13 cellular contexts compared by ENCODE assay signal in genomic region chr2:101106453-101107181, GRCh38. TPM values are rescaled to one million over a fixed set of nuclear protein-coding genes. Genes with fewer than 3 reads are reported as not detected.
DNase-seq lines count a peak whose midpoint lies in the region; ATAC-seq, FAIRE-seq and TF ChIP-seq lines count a peak whose summit lies in the region.
"Had no signal": no experiment of that assay in that cellular context is flagged by ENCODE, and none has a peak within 500 bp of the region (broad histone marks: within the 10 kb centered on the region; RNA-seq: fewer than 3 reads in every experiment).

No MANE protein-coding gene starts in this region.

- peaks cover 29% of the 10 kb centered on the region for H3K4me1 Mint-ChIP-seq in endothelial cell (ENCODE audit: unreplicated experiment)
- H3K4me1 Mint-ChIP-seq: activated CD4-positive, alpha-beta T cell treated with anti-CD3 and anti-CD28 coated beads for 36 hours had no signal

- H3K27me3 Mint-ChIP-seq in endothelial cell (ENCODE audit: unreplicated experiment), result no peaks in the 10 kb centered on the region
- H3K27me3 Mint-ChIP-seq: activated CD4-positive, alpha-beta T cell treated with anti-CD3 and anti-CD28 coated beads for 36 hours had no signal

- no peak overlapping the region for H3K27ac Mint-ChIP-seq in endothelial cell (ENCODE audit: unreplicated experiment)
- H3K27ac Mint-ChIP-seq: activated CD4-positive, alpha-beta T cell treated with anti-CD3 and anti-CD28 coated beads for 36 hours had no signal

- RAD21 ChIA-PET in GM12878 (lab: Charles Lee; ENCODE audit: unreplicated experiment), result no interaction called here

- no peaks in the 10 kb centered on the region for H3K9me3 Mint-ChIP-seq in endothelial cell (ENCODE audit: unreplicated experiment)

- H3K9me3 ChIP-seq in A549 (peaks cover 16% of the 10 kb centered on the region), GM12878 (replicated peaks; ENCODE audit: control insufficient read depth, insufficient read depth, low read length) (no peaks in the 10 kb centered on the region; the same call in 1 of the 3 replicates), right lobe of liver (no peaks in the 10 kb centered on the region)

- H3K4me3 Mint-ChIP-seq in endothelial cell (ENCODE audit: unreplicated experiment), result no peak overlapping the region
- H3K4me3 Mint-ChIP-seq: activated CD4-positive, alpha-beta T cell treated with anti-CD3 and anti-CD28 coated beads for 36 hours had no signal

- H3K36me3 ChIP-seq in GM12878 (ENCODE audit: control insufficient read depth in 2 of 2, insufficient read depth in 2 of 2, low read length in 1 of 2) (no peaks in the 10 kb centered on the region), right lobe of liver (no peaks in the 10 kb centered on the region)

- no peak for TF ChIP-seq CTCF in A549 (IDR thresholded peaks at IDR 0.05)
- TF ChIP-seq CTCF in GM12878 (IDR thresholded peaks at IDR 0.05 in 2 of 3, conservative IDR thresholded peaks at IDR 0.05 in 1 of 3; ENCODE audit: control insufficient read depth in 2 of 3, extremely low read depth in 1 of 3, insufficient read depth in 1 of 3, low read depth in 3 of 3, low read length in 3 of 3), result no peak
- no peak for TF ChIP-seq CTCF in right lobe of liver (IDR thresholded peaks at IDR 0.05)
- no peak for TF ChIP-seq CTCF in endothelial cell (IDR thresholded peaks at IDR 0.05; ENCODE audit: unreplicated experiment)

- H3K4me1 ChIP-seq in A549, result peaks cover 77% of the 10 kb centered on the region
- H3K4me1 ChIP-seq in GM12878 (ENCODE audit: control insufficient read depth, insufficient read depth, low read length), result no peaks in the 10 kb centered on the region
- peaks cover 0 to 40% (median 21%) of the 10 kb centered on the region in 4 donors for H3K4me1 ChIP-seq in right lobe of liver

- no peak overlapping the region for H3K9ac ChIP-seq in GM12878 (ENCODE audit: control insufficient read depth, insufficient read depth, low read length)

- FAIRE-seq in A549 (lab: Jason Lieb, UNC) (no peak), GM12878 (lab: Jason Lieb, UNC) (no peak)

- TF ChIP-seq RAD21 in A549 (conservative IDR thresholded peaks at IDR 0.05 in 1 of 2, IDR thresholded peaks at IDR 0.05 in 1 of 2) (no peak), GM12878 (IDR thresholded peaks at IDR 0.05; ENCODE audit: insufficient read depth, low read depth, low read length) (no peak)

- no peak overlapping the region for H2AFZ ChIP-seq in GM12878 (ENCODE audit: control insufficient read depth, low read depth, low read length)

- CTCF ChIA-PET in A549 (lab: Yijun Ruan, JAX) (interaction anchor here (0.8 to 1.1 kb wide), 2 partner anchors 44 to 46 kb away, joined by 3 to 4 read pairs; partner anchors contain the start of gene TBC1D8), GM12878 (lab: Yijun Ruan, JAX) (interaction anchor here (0.5 kb wide), 1 partner anchor 16 kb away, joined by 3 read pairs; no protein-coding TSS in a partner anchor)

- peaks cover 6% of the 10 kb centered on the region for H3K36me3 Mint-ChIP-seq in endothelial cell (ENCODE audit: low read depth, unreplicated experiment)

- POLR2A ChIA-PET in A549 (lab: Yijun Ruan, JAX), result no interaction called here
- POLR2A ChIA-PET in GM12878 (lab: Charles Lee), result no interaction called here

- DNase-seq in A549 (ENCODE audit: low read depth in 1 of 2, low spot score in 1 of 2) (no peak), GM12878 (ENCODE audit: low read depth, low spot score) (no peak), right lobe of liver (peak; percentile 66 to 86 (median 82)), endothelial cell (ENCODE audit: low spot score) (no peak)
- peak; percentile 35 for DNase-seq in Jurkat, Clone E6-1 (ENCODE audit: low read depth, low spot score)
- no peak for DNase-seq in stimulated activated CD4-positive, alpha-beta T cell treated with anti-CD3 and anti-CD28 coated beads, Interleukin-4, amount 100 ng/mL, for 24 hours
- DNase-seq: activated CD4-positive, alpha-beta T cell treated with anti-CD3 and anti-CD28 coated beads for 36 hours; midbrain; NCI-H1436; OCI-M1; T-helper 1 cell had no signal

- no peaks in the 10 kb centered on the region; the same call in 1 of the 2 replicates for H3K79me2 ChIP-seq in GM12878 (ENCODE audit: control insufficient read depth, insufficient read depth, low read length)

- no peak overlapping the region for H3K4me3 ChIP-seq in A549
- H3K4me3 ChIP-seq in Jurkat, Clone E6-1 (ENCODE audit: low read length), result no peak overlapping the region
- H3K4me3 ChIP-seq in GM12878, result no peak overlapping the region
- no peak overlapping the region for H3K4me3 ChIP-seq in right lobe of liver

- peak; percentile 62 to 64; a peak in 5 of 6 replicates for ATAC-seq in A549
- peak; percentile 33; the same call in 1 of the 3 replicates for ATAC-seq in GM12878
- ATAC-seq in right lobe of liver, result peak; percentile 84 to 90 (median 88)
- no peak for ATAC-seq in GM19023 (IDR thresholded peaks at IDR 0.05; ENCODE audit: unreplicated experiment)
- no peak for ATAC-seq in HG03108 (IDR thresholded peaks at IDR 0.05; ENCODE audit: unreplicated experiment)
- ATAC-seq: activated CD4-positive, alpha-beta T cell treated with anti-CD3 and anti-CD28 coated beads for 36 hours had no signal

- no TSS peak for BruUV-seq in GM12878 (replicated peaks; lab: Mats Ljungman, UMichigan)

- TF ChIP-seq POLR2A in A549 (IDR thresholded peaks at IDR 0.05; ENCODE audit: low read length) (no peak), GM12878 (IDR thresholded peaks at IDR 0.05; ENCODE audit: low read depth, low read length) (no peak), right lobe of liver (IDR thresholded peaks at IDR 0.05) (no peak)

- no peak for TF ChIP-seq EP300 in A549 (IDR thresholded peaks at IDR 0.05)
- TF ChIP-seq EP300 in GM12878 (IDR thresholded peaks at IDR 0.05; ENCODE audit: borderline replicate concordance in 1 of 2, control insufficient read depth in 1 of 2, low read depth in 2 of 2, low read length in 2 of 2), result no peak

- H3K27me3 ChIP-seq in GM12878 (replicated peaks in 1 of 2; ENCODE audit: control insufficient read depth in 2 of 2, insufficient read depth in 2 of 2, low read length in 1 of 2) (no peaks in the 10 kb centered on the region), right lobe of liver (no peaks in the 10 kb centered on the region)

- H4K20me1 ChIP-seq in GM12878 (ENCODE audit: control insufficient read depth, insufficient read depth), result no peaks in the 10 kb centered on the region

- intact Hi-C loops in GM12878 (cut with micrococcal nuclease; ENCODE audit: unreplicated experiment) (no loop called here), right lobe of liver (cut with DNase I) (no loop called here)

- WGBS in A549 (ENCODE audit: missing lambda C conversion rate), result 46% methylated on average over 12 of the region's 12 CpGs
- 28% methylated on average over 12 of the region's 12 CpGs for WGBS in GM12878 (ENCODE audit: insufficient coverage, insufficient replicate concordance, low lambda C conversion rate, missing lambda C conversion rate)
- WGBS in right lobe of liver (ENCODE audit: insufficient coverage, low coverage, low lambda C conversion rate, missing lambda C conversion rate), result 45% methylated on average over 11 of the region's 12 CpGs

- peak overlapping the region; percentile 55 to 89 for H3K27ac ChIP-seq in A549
- no peak overlapping the region for H3K27ac ChIP-seq in GM12878 (ENCODE audit: control insufficient read depth, insufficient read depth)
- peak overlapping the region; percentile 44 to 51 (median 45) for H3K27ac ChIP-seq in right lobe of liver

- SMC1A ChIA-PET in GM12878 (lab: Charles Lee; ENCODE audit: uncharacterized antibody, unreplicated experiment), result no interaction called here

- in situ Hi-C loops in GM12878 (cut with MboI), result no loop called here

- H3K4me2 ChIP-seq in A549 (peak overlapping the region; percentile 54), GM12878 (ENCODE audit: control insufficient read depth, insufficient read depth) (no peak overlapping the region)

TF ChIP-seq in GM12878, 131 proteins besides CTCF, POLR2A, EP300 and RAD21:
- TF ChIP-seq BHLHE40 (IDR thresholded peaks at IDR 0.05; ENCODE audit: borderline replicate concordance in 1 of 2, low read depth in 2 of 2, low read length in 1 of 2), result peak in 1 of 2 experiments; percentile 21; a peak in 1 of 4 replicates
- TF ChIP-seq SMC3 (IDR thresholded peaks at IDR 0.05; ENCODE audit: borderline replicate concordance, low read length), result no peak

RNA-seq across cellular contexts. Expression of gene TBC1D8, which starts 44.6 kb away (rescaled TPM):
- 107 and 119 TPM in 2 replicates for polyA plus RNA-seq in A549 (2011; rRNA removed)
- polyA plus RNA-seq in A549 (2012; cell fraction: cytosol; rRNA removed), result 46.3 and 54.9 TPM in 2 replicates
- 250 and 339 TPM in 2 replicates for polyA plus RNA-seq in A549 (2012; cell fraction: nucleus; rRNA removed)
- polyA plus RNA-seq in A549 (2017; fragmentation: RNase III; extraction: RNeasy Plus Mini Kit Qiagen cat#74134 plus additional on column Dnase treatment), result 30.0 to 40.3 TPM (median 35.3 TPM) in 3 replicates
- polyA minus RNA-seq in A549 (2011; rRNA and poly(A)+ RNA removed), result 132 and 139 TPM in 2 replicates
- polyA plus RNA-seq in Jurkat, Clone E6-1 (2012; ENCODE audit: insufficient read depth, insufficient read length), result 17.8 TPM
- total RNA-seq in GM12878 (2013; cell fraction: nucleolus; rRNA removed), result 7.1 and 9.3 TPM in 2 replicates
- 4.8 and 5.6 TPM in 2 replicates for total RNA-seq in GM12878 (2014; rRNA removed)
- 3.9 and 4.9 TPM in 2 replicates for total RNA-seq in GM12878 (2014; rRNA removed; fragmentation: Illumina TruSeq; extraction: Trizol)
- total RNA-seq in GM12878 (2021), result 4.4 and 4.9 TPM in 2 replicates
- polyA plus RNA-seq in GM12878 (2011; ENCODE audit: low read depth), result 2.8 TPM
- polyA plus RNA-seq in GM12878 (2011; rRNA removed), result 1.2 TPM in 2 replicates
- 0.67 and 0.90 TPM in 2 replicates for polyA plus RNA-seq in GM12878 (2011; cell fraction: cytosol; rRNA removed)
- 2.5 and 3.7 TPM in 2 replicates for polyA plus RNA-seq in GM12878 (2011; cell fraction: nucleus; rRNA removed)
- polyA plus RNA-seq in GM12878 (2012), result 5.1 and 6.0 TPM in 2 replicates
- polyA plus RNA-seq in GM12878 (2014; fragmentation: Illumina TruSeq; extraction: Trizol), result 4.0 and 4.8 TPM in 2 replicates
- polyA plus RNA-seq in GM12878 (2014; fragmentation: Nextera tagmentation; extraction: Ambion mirVana), result 1 to 10 TPM in 1 of 2 experiments, under 1 TPM in 1; 0.80 to 1.5 TPM
- polyA plus RNA-seq in GM12878 (2014; rRNA removed), result 4.8 and 5.5 TPM in 2 replicates
- 1 to 10 TPM; 4.0 to 4.7 TPM for polyA plus RNA-seq in GM12878 (2016; fragmentation: Nextera tagmentation; extraction: Ambion mirVana)
- polyA minus RNA-seq in GM12878 (2011; rRNA and poly(A)+ RNA removed), result 2.8 and 4.8 TPM in 2 replicates
- polyA minus RNA-seq in GM12878 (2011; cell fraction: cytosol; rRNA and poly(A)+ RNA removed), result 0.21 and 0.40 TPM in 2 replicates
- 1.2 and 2.0 TPM in 2 replicates for polyA minus RNA-seq in GM12878 (2011; cell fraction: nucleus; rRNA and poly(A)+ RNA removed)
- 10 to 100 TPM; 17.3 to 31.2 (median 21.5) TPM for total RNA-seq in right lobe of liver
- 27.5 TPM for total RNA-seq in endothelial cell (ENCODE audit: unreplicated experiment)

Comparison
In these comparisons a context has a peak if more than half of its experiments do, and no peak if none do; other contexts are left out.
1. ATAC-seq: peak in A549 (2 of 2), GM12878 (single experiment) and right lobe of liver (4 of 4); none in GM19023 (single experiment) and HG03108 (single experiment).
2. DNase-seq: peak in Jurkat, Clone E6-1 (single experiment) and right lobe of liver (3 of 3); none in A549 (0 of 2), GM12878 (single experiment), stimulated activated CD4-positive, alpha-beta T cell treated with anti-CD3 and anti-CD28 coated beads, Interleukin-4, amount 100 ng/mL, for 24 hours (single experiment) and endothelial cell (single experiment).
3. Of the 24 proteins assayed by ChIP-seq in both GM12878 and A549: peak only in GM12878: none; only in A549: USF2; in both: none; in neither: 22; mixed calls (peak in some experiments, not most) for 1.